19 cellular contexts compared by ENCODE assay signal in genomic region chr12:45547822-45548221, GRCh38.
A peak's percentile ranks its signal among the peaks of the same experiment; 100 is the strongest.
DNase-seq lines count a peak whose midpoint lies in the region; ATAC-seq, FAIRE-seq and TF ChIP-seq lines count a peak whose summit lies in the region.
"Had no signal": no experiment of that assay in that cellular context is flagged by ENCODE, and none has a peak within 500 bp of the region (broad histone marks: within the 10 kb centered on the region; RNA-seq: fewer than 3 reads in every experiment).

No MANE protein-coding gene starts in this region.

- H3K4me3 ChIP-seq in GM12865 (ENCODE audit: low read depth, low read length) (no peak overlapping the region), SU-DHL-6 (ENCODE audit: insufficient read depth, low read length, poor library complexity, severe bottlenecking) (no peak overlapping the region), testis (no peak overlapping the region), neural progenitor cell (no peak overlapping the region)
- H3K4me3 ChIP-seq: MG63, pancreas, suprapubic skin had no signal

- H3K79me2 ChIP-seq in SU-DHL-6 (ENCODE audit: insufficient read depth, low read length) (no peaks in the 10 kb centered on the region), neural progenitor cell (ENCODE audit: low read depth) (no peaks in the 10 kb centered on the region)

- WGBS in testis, 2 donors: 42 to 61% methylated on average over 1 of the region's 1 CpG

- H2AFZ ChIP-seq in SU-DHL-6 (ENCODE audit: low read depth, low read length, severe bottlenecking) (no peak overlapping the region), neural progenitor cell (replicated peaks) (no peak overlapping the region)

- TF ChIP-seq CTCF in GM12865 (IDR thresholded peaks at IDR 0.05; ENCODE audit: insufficient read depth, low read depth, low read length, missing control alignments) (peak; percentile 9), SU-DHL-6 (IDR thresholded peaks at IDR 0.05; ENCODE audit: insufficient read depth, low read length, poor library complexity, severe bottlenecking) (peak; percentile 15), testis (IDR thresholded peaks at IDR 0.05) (no peak), neural progenitor cell (IDR thresholded peaks at IDR 0.05) (no peak)

- no peak overlapping the region for H3K27ac ChIP-seq in SU-DHL-6 (ENCODE audit: low read depth, low read length)
- no peak overlapping the region for H3K27ac ChIP-seq in testis
- H3K27ac ChIP-seq in neural progenitor cell: no peak overlapping the region
- H3K27ac ChIP-seq: pancreas, suprapubic skin had no signal

- no peak for ATAC-seq in left ventricle myocardium superior
- ATAC-seq: pancreas had no signal

- H3K36me3 Mint-ChIP-seq in neural progenitor cell: no peaks in the 10 kb centered on the region

- H3K27me3 ChIP-seq in SU-DHL-6 (ENCODE audit: low read length) (no peaks in the 10 kb centered on the region), testis (no peaks in the 10 kb centered on the region), neural progenitor cell (no peaks in the 10 kb centered on the region)
- H3K27me3 ChIP-seq: MG63, pancreas, suprapubic skin had no signal

- no peak overlapping the region for H3K27ac Mint-ChIP-seq in neural progenitor cell
- H3K27ac Mint-ChIP-seq: T-helper 1 cell treated with Interleukin-12 subunit alpha and Interleukin-12 subunit beta and Interleukin-4 antibody, amounts not matched to agents 30 μg/mL and 1 μg/mL, for 36 hours had no signal

- no peaks in the 10 kb centered on the region for H3K9me3 ChIP-seq in SU-DHL-6 (ENCODE audit: insufficient read depth, low read length)
- H3K9me3 ChIP-seq in testis: no peaks in the 10 kb centered on the region
- no peaks in the 10 kb centered on the region for H3K9me3 ChIP-seq in neural progenitor cell (ENCODE audit: low read depth)
- H3K9me3 ChIP-seq: MG63, pancreas, suprapubic skin had no signal

- H3K27me3 Mint-ChIP-seq in neural progenitor cell (ENCODE audit: insufficient read depth, low read depth): peaks cover 4% of the 10 kb centered on the region

- no peak for TF ChIP-seq POLR2A in testis (IDR thresholded peaks at IDR 0.05)

- H3K9me2 ChIP-seq in SU-DHL-6 (replicated peaks; ENCODE audit: insufficient read depth, low read length): no peaks in the 10 kb centered on the region

- H3K4me1 ChIP-seq in testis (no peaks in the 10 kb centered on the region), neural progenitor cell (peaks cover 7% of the 10 kb centered on the region)
- H3K4me1 ChIP-seq: pancreas had no signal

- H3K9me3 Mint-ChIP-seq in neural progenitor cell: no peaks in the 10 kb centered on the region
- H3K9me3 Mint-ChIP-seq: T-helper 1 cell treated with Interleukin-12 subunit alpha and Interleukin-12 subunit beta and Interleukin-4 antibody, amounts not matched to agents 30 μg/mL and 1 μg/mL, for 36 hours had no signal

- no peak overlapping the region for H3K4me3 Mint-ChIP-seq in neural progenitor cell
- H3K4me3 Mint-ChIP-seq: T-helper 1 cell treated with Interleukin-12 subunit alpha and Interleukin-12 subunit beta and Interleukin-4 antibody, amounts not matched to agents 30 μg/mL and 1 μg/mL, for 36 hours had no signal

- DNase-seq in GM12865 (ENCODE audit: low read depth): peak; percentile 31
- DNase-seq in HTR-8/SVneo (ENCODE audit: insufficient read length, low spot score): no peak
- peak; percentile 15 for DNase-seq in iris pigment epithelial cell (ENCODE audit: low read depth)
- DNase-seq in testis: no peak
- DNase-seq in AG08396 (ENCODE audit: low spot score): no peak
- DNase-seq in left ventricle myocardium superior: no peak
- no peak for DNase-seq in neural progenitor cell (ENCODE audit: low spot score)
- DNase-seq: activated CD4-positive, alpha-beta T cell treated with anti-CD3 and anti-CD28 coated beads, Interleukin-2, amount 50 U/mL, for 4 hours; amygdala; COR-L47; GOT3; kidney; MG63; NCI-H2171 treated with DMSO at 0.1 percent for 48 hours; pancreas had no signal

- H3K9ac ChIP-seq in SU-DHL-6 (ENCODE audit: low read length) (no peak overlapping the region), neural progenitor cell (no peak overlapping the region)

- peak; percentile 26 for FAIRE-seq in HTR-8/SVneo (lab: Jason Lieb, UNC)
- FAIRE-seq: GM12891, kidney, pancreas had no signal

- intact Hi-C loops in testis (cut with DNase I; ENCODE audit: low total_unique reads): loop anchor here (10.0 kb wide), 1 partner anchor 197 kb away; no protein-coding TSS in a partner anchor
- intact Hi-C loops in left ventricle myocardium superior (cut with micrococcal nuclease): loop anchor here (10.0 kb wide), 1 partner anchor 197 kb away; no protein-coding TSS in a partner anchor

- peaks cover 4% of the 10 kb centered on the region for H3K4me1 Mint-ChIP-seq in neural progenitor cell

- H3F3A ChIP-seq in SU-DHL-6 (ENCODE audit: insufficient read depth) (no peaks in the 10 kb centered on the region), neural progenitor cell (ENCODE audit: low read depth) (no peaks in the 10 kb centered on the region)

- no peak overlapping the region for H3K4me2 ChIP-seq in SU-DHL-6 (ENCODE audit: low read depth, low read length, poor library complexity, severe bottlenecking)
- H3K4me2 ChIP-seq in neural progenitor cell: no peak overlapping the region

- no peaks in the 10 kb centered on the region for H4K20me1 ChIP-seq in SU-DHL-6 (ENCODE audit: low read depth, low read length)
- no peaks in the 10 kb centered on the region for H4K20me1 ChIP-seq in neural progenitor cell (ENCODE audit: low read depth)

- H3K36me3 ChIP-seq in SU-DHL-6 (ENCODE audit: low read length): no peaks in the 10 kb centered on the region
- H3K36me3 ChIP-seq in testis (ENCODE audit: low read depth, missing control alignments): no peaks in the 10 kb centered on the region
- H3K36me3 ChIP-seq in neural progenitor cell: no peaks in the 10 kb centered on the region
- H3K36me3 ChIP-seq: MG63, pancreas, suprapubic skin had no signal

Comparison
In these comparisons a context has a peak if more than half of its experiments do, and no peak if none do; other contexts are left out.
1. DNase-seq: peak in GM12865 (single experiment) and iris pigment epithelial cell (single experiment); none in HTR-8/SVneo (single experiment), testis (single experiment), AG08396 (single experiment), left ventricle myocardium superior (single experiment) and neural progenitor cell (single experiment).
2. CTCF ChIP-seq: peak in GM12865 (single experiment) and SU-DHL-6 (single experiment); none in testis (0 of 3) and neural progenitor cell (single experiment).